ENCODE assay signal across 15 cellular contexts in genomic region chr1:233391338-233391737, GRCh38.
DNase-seq lines count a peak whose midpoint lies in the region; ATAC-seq, FAIRE-seq and TF ChIP-seq lines count a peak whose summit lies in the region.
"Had no signal": no experiment of that assay in that cellular context is flagged by ENCODE, and none has a peak within 500 bp of the region (broad histone marks: within the 10 kb centered on the region; RNA-seq: fewer than 3 reads in every experiment).

No MANE protein-coding gene starts in this region.

- no peak overlapping the region for H2BK5ac ChIP-seq in H1 (ENCODE audit: low read depth, low read length)

- DNase-seq in HT-29 (ENCODE audit: low spot score) (peak; percentile 13), H1 (ENCODE audit: low read depth in 1 of 2, low spot score in 2 of 2) (no peak), right lobe of liver (no peak), WTC11 (ENCODE audit: low spot score) (no peak), amygdala (lab: John Stamatoyannopoulos, UW) (no peak)
- DNase-seq in activated effector memory CD4-positive, alpha-beta T cell treated with Interleukin-2 at 50 U/mL for 16 hours = no peak
- DNase-seq: CD8-positive, alpha-beta memory T cell; DMS53; GF-D8; GOT3 had no signal

- ATAC-seq in right lobe of liver = peak in 3 of 4 donors; percentile 11 to 30 (median 14)
- no peak for ATAC-seq in WTC11

- POLR2A ChIA-PET in H1 (lab: Charles Lee; ENCODE audit: partially characterized antibody) (no interaction called here), WTC11 (lab: Charles Lee) (no interaction called here)

- H3K18ac ChIP-seq in H1 (ENCODE audit: extremely low read depth, low read length) = no peak overlapping the region; the same call in 1 of the 2 replicates

- no peak overlapping the region for H3K23ac ChIP-seq in H1 (ENCODE audit: insufficient read length)

- H3K4ac ChIP-seq in H1 (replicated peaks; ENCODE audit: insufficient read length, low read depth, low read length) = no peak overlapping the region

- H3K36me3 ChIP-seq in H1 (ENCODE audit: control insufficient read depth in 2 of 4, insufficient read depth in 4 of 4, low read length in 3 of 4) = no peaks in the 10 kb centered on the region
- no peaks in the 10 kb centered on the region for H3K36me3 ChIP-seq in right lobe of liver
- H3K36me3 ChIP-seq: BLaER1, HAP-1 had no signal

- H4K91ac ChIP-seq in H1 (replicated peaks; ENCODE audit: insufficient read length, low read length) = no peak overlapping the region

- CTCF ChIA-PET in H1 (lab: Charles Lee; ENCODE audit: partially characterized antibody) (interaction anchor here (1.2 to 5.4 kb wide), 4 partner anchors 13 to 720 kb away, joined by 4 to 31 read pairs (median 4); no protein-coding TSS in a partner anchor), WTC11 (lab: Charles Lee) (interaction anchor here (0.9 to 3.4 kb wide), 4 partner anchors 400 to 720 kb away, joined by 3 to 20 read pairs (median 4); partner anchors contain the start of gene SLC35F3)

- no peaks in the 10 kb centered on the region for H3K27me3 Mint-ChIP-seq in WTC11 (ENCODE audit: low read depth)

- WGBS in H1 (ENCODE audit: extremely low coverage in 1 of 2, insufficient coverage in 1 of 2, insufficient read length in 1 of 2, insufficient replicate concordance in 2 of 2, low coverage in 1 of 2, low lambda C conversion rate in 2 of 2, missing lambda C conversion rate in 1 of 2), 2 experiments = 100% methylated on average over 1 of the region's 1 CpG; no CpG with 5 or more reads in 1 of the 2 experiments
- WGBS in right lobe of liver (ENCODE audit: insufficient coverage, low coverage, low lambda C conversion rate, missing lambda C conversion rate) = 71% methylated on average over 1 of the region's 1 CpG

- no peak for TF ChIP-seq POLR2A in H1 (IDR thresholded peaks at IDR 0.05; ENCODE audit: control extremely low read depth in 1 of 2, low read depth in 2 of 2, low read length in 2 of 2)
- no peak for TF ChIP-seq POLR2A in right lobe of liver (IDR thresholded peaks at IDR 0.05)

- no peak overlapping the region for H2AK5ac ChIP-seq in H1 (ENCODE audit: low read depth, low read length)

- no peaks in the 10 kb centered on the region for H4K20me1 ChIP-seq in H1 (replicated peaks in 1 of 2; ENCODE audit: control insufficient read depth in 1 of 2, insufficient read depth in 2 of 2, low read length in 2 of 2)
- H4K20me1 ChIP-seq: BLaER1 had no signal

- no peak overlapping the region for H3K27ac Mint-ChIP-seq in WTC11
- H3K27ac Mint-ChIP-seq: CD8-positive, alpha-beta memory T cell; IgD-negative memory B cell had no signal

- peaks cover 24% of the 10 kb centered on the region for H3K9me3 Mint-ChIP-seq in WTC11
- H3K9me3 Mint-ChIP-seq: CD8-positive, alpha-beta memory T cell; IgD-negative memory B cell had no signal

- H3K4me1 Mint-ChIP-seq in WTC11 = peaks cover 24% of the 10 kb centered on the region
- H3K4me1 Mint-ChIP-seq: CD8-positive, alpha-beta memory T cell; IgD-negative memory B cell had no signal

- TF ChIP-seq EP300 in H1 (IDR thresholded peaks at IDR 0.05; ENCODE audit: borderline replicate concordance in 1 of 2, low read depth in 2 of 2, low read length in 2 of 2) = no peak

- no peak overlapping the region for H3K4me2 ChIP-seq in H1 (ENCODE audit: insufficient read depth in 1 of 2, low read depth in 2 of 2, low read length in 2 of 2)
- H3K4me2 ChIP-seq: BLaER1 had no signal

- no peak overlapping the region for H3K4me3 Mint-ChIP-seq in WTC11
- H3K4me3 Mint-ChIP-seq: CD8-positive, alpha-beta memory T cell; IgD-negative memory B cell had no signal

- no peak overlapping the region for H2BK15ac ChIP-seq in H1 (ENCODE audit: low read length)

- no peak overlapping the region for H2BK12ac ChIP-seq in H1 (ENCODE audit: low read depth, low read length)

- no peaks in the 10 kb centered on the region for H3K79me1 ChIP-seq in H1 (ENCODE audit: low read depth, low read length)

- H3K14ac ChIP-seq in H1 (ENCODE audit: insufficient read length) = no peak overlapping the region

- TF ChIP-seq RAD21 in H1 (IDR thresholded peaks at IDR 0.05 in 1 of 2, conservative IDR thresholded peaks at IDR 0.05 in 1 of 2; ENCODE audit: low read depth in 2 of 2, low read length in 2 of 2) = no peak

- no peak overlapping the region for H3K56ac ChIP-seq in H1 (replicated peaks; ENCODE audit: insufficient read length, low read depth, low read length)

- H3K23me2 ChIP-seq in H1 (ENCODE audit: low read depth, low read length) = 0 out of 2 replicates have a peak, but pooled peaks cover 2% of the 10 kb centered on the region

- peaks cover 7% of the 10 kb centered on the region; the same call in 1 of the 2 replicates for H3K36me3 Mint-ChIP-seq in WTC11
- H3K36me3 Mint-ChIP-seq: CD8-positive, alpha-beta memory T cell; IgD-negative memory B cell had no signal

- H3K4me1 ChIP-seq in H1 (replicated peaks in 1 of 4; ENCODE audit: control insufficient read depth in 3 of 4, insufficient read depth in 4 of 4, low read length in 3 of 4) (peaks cover 0 to 4% (median 0%) of the 10 kb centered on the region in 4 experiments; a peak in 2 of 7 replicates), right lobe of liver (no peaks in the 10 kb centered on the region)
- H3K4me1 ChIP-seq: HAP-1 had no signal

- no peak for FAIRE-seq in H1 (lab: Jason Lieb, UNC)
- FAIRE-seq: GM19239 had no signal

- H4K5ac ChIP-seq in H1 (ENCODE audit: insufficient read length, low read depth, low read length) = no peak overlapping the region

- H3K27me3 ChIP-seq in H1 (replicated peaks in 1 of 4; ENCODE audit: control insufficient read depth in 3 of 4, extremely low read depth in 1 of 4, insufficient read depth in 3 of 4, low read length in 3 of 4) = no peaks in the 10 kb centered on the region
- no peaks in the 10 kb centered on the region for H3K27me3 ChIP-seq in right lobe of liver
- H3K27me3 ChIP-seq: BLaER1 had no signal

- H3K27ac ChIP-seq in H1 (ENCODE audit: low read depth, low read length) (no peak overlapping the region), right lobe of liver (no peak overlapping the region)
- H3K27ac ChIP-seq: BLaER1, HL-60 had no signal

- H4K8ac ChIP-seq in H1 (ENCODE audit: extremely low read depth, insufficient read depth, low read length) = no peak overlapping the region

- H3K9me3 ChIP-seq in H1 (ENCODE audit: insufficient read depth in 2 of 2, low read depth in 1 of 2, low read length in 1 of 2) = no peaks in the 10 kb centered on the region
- H3K9me3 ChIP-seq in right lobe of liver = no peaks in the 10 kb centered on the region
- H3K9me3 ChIP-seq: BLaER1, HAP-1 had no signal

- intact Hi-C loops in right lobe of liver (cut with DNase I) = loop anchor here in 1 of 2 donors (10.0 kb wide), 1 partner anchor 673 kb away; no protein-coding TSS in a partner anchor

- no peak overlapping the region for H2BK120ac ChIP-seq in H1 (replicated peaks; ENCODE audit: low read depth, low read length)

- H3K4me3 ChIP-seq in H1 (ENCODE audit: extremely low read depth in 1 of 4, insufficient read depth in 2 of 4, low read depth in 3 of 4, low read length in 4 of 4) (no peak overlapping the region), right lobe of liver (no peak overlapping the region)
- H3K4me3 ChIP-seq: BLaER1, HAP-1 had no signal

- H2AFZ ChIP-seq in H1 (ENCODE audit: low read length) = peak overlapping the region; percentile 73; the same call in 1 of the 2 replicates

- no peak overlapping the region for H2BK20ac ChIP-seq in H1 (ENCODE audit: low read length)

- TF ChIP-seq CTCF in H1 (IDR thresholded peaks at IDR 0.05; ENCODE audit: control extremely low read depth in 1 of 3, insufficient read depth in 1 of 3, low read depth in 1 of 3, low read length in 3 of 3) (no peak), right lobe of liver (IDR thresholded peaks at IDR 0.05) (no peak), WTC11 (IDR thresholded peaks at IDR 0.05) (no peak)

- no peak overlapping the region for H3K9ac ChIP-seq in H1 (replicated peaks in 1 of 4; ENCODE audit: extremely low read depth in 1 of 4, low read depth in 3 of 4, low read length in 3 of 4)
- H3K9ac ChIP-seq: BLaER1 had no signal

- no peaks in the 10 kb centered on the region for H3K79me2 ChIP-seq in H1 (ENCODE audit: control insufficient read depth in 1 of 2, insufficient read depth in 2 of 2, low read length in 2 of 2)

TF ChIP-seq in H1, 55 proteins besides CTCF, POLR2A, EP300 and RAD21 (continues in another document):
- TF ChIP-seq CREB1 (IDR thresholded peaks at IDR 0.05) (no peak), RFX5 (IDR thresholded peaks at IDR 0.05; ENCODE audit: borderline replicate concordance, low read depth, low read length) (no peak), JUN (IDR thresholded peaks at IDR 0.05; ENCODE audit: low read depth, low read length) (no peak), EGR1 (IDR thresholded peaks at IDR 0.05; ENCODE audit: borderline replicate concordance, low read depth, low read length) (no peak), SAP30 (IDR thresholded peaks at IDR 0.05; ENCODE audit: insufficient read depth, insufficient replicate concordance, low read length) (no peak), KDM5A (IDR thresholded peaks at IDR 0.05; ENCODE audit: low read length) (no peak), RBBP5 (IDR thresholded peaks at IDR 0.05; ENCODE audit: borderline replicate concordance, low read depth, low read length) (no peak), GTF2F1 (IDR thresholded peaks at IDR 0.05; ENCODE audit: borderline replicate concordance, low read depth, low read length) (no peak), NANOG (IDR thresholded peaks at IDR 0.05; ENCODE audit: insufficient read depth, low read depth, low read length, poor library complexity, severe bottlenecking) (no peak), ZNF274 (IDR thresholded peaks at IDR 0.05; ENCODE audit: borderline replicate concordance, extremely low read depth, low read length) (no peak), SUZ12 (IDR thresholded peaks at IDR 0.05; ENCODE audit: low read length) (no peak)

TF ChIP-seq in WTC11, 78 proteins besides CTCF, POLR2A, EP300 and RAD21 (continues in another document):
- TF ChIP-seq MXD4 (CRISPR knock-in tag; IDR thresholded peaks at IDR 0.05; ENCODE audit: borderline replicate concordance) = no peak
- TF ChIP-seq ZNF317 (CRISPR knock-in tag; IDR thresholded peaks at IDR 0.05; ENCODE audit: borderline replicate concordance, low read depth) = no peak
- no peak for TF ChIP-seq NR2C2 (CRISPR knock-in tag; IDR thresholded peaks at IDR 0.05)
- TF ChIP-seq MAX (CRISPR knock-in tag; IDR thresholded peaks at IDR 0.05) = no peak
- TF ChIP-seq GABPB1 (CRISPR knock-in tag; IDR thresholded peaks at IDR 0.05) = no peak
- TF ChIP-seq ZNF416 (CRISPR knock-in tag; IDR thresholded peaks at IDR 0.05) = no peak
